Comparison of ENCODE assay signal across 18 cellular contexts in the genomic region with DNA sequence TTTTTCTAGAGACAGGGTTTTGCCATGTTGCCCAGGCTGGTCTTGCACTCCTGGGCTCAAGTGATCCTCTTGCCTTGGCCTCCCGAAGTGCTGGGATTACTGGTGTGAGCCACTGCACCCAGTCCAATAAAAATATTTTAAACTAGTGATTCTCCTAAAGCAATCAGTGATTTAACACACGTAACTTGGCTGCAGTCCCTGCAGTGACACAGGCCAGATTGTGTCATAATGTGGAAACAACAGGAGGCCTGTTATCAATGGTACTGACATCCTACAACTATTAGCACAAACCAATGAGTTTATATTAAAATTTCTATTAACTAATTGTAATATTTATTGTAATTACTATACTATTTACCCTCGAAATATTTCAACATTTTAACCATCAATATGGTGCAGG. TPM values are rescaled to one million over a fixed set of nuclear protein-coding genes. Genes with fewer than 3 reads are reported as not detected.
A peak's percentile ranks its signal among the peaks of the same experiment; 100 is the strongest.
DNase-seq lines count a peak whose midpoint lies in the region; ATAC-seq and TF ChIP-seq lines count a peak whose summit lies in the region.
"Had no signal": no experiment of that assay in that cellular context is flagged by ENCODE, and none has a peak within 500 bp of the region (broad histone marks: within the 10 kb centered on the region; RNA-seq: fewer than 3 reads in every experiment).

No MANE protein-coding gene starts in this region.

- H3K79me2 ChIP-seq in smooth muscle cell (ENCODE audit: low read depth) = peaks cover 33% of the 10 kb centered on the region

- H4K20me1 ChIP-seq in smooth muscle cell (ENCODE audit: low read depth) = peaks cover 31% of the 10 kb centered on the region

- peaks cover 9% of the 10 kb centered on the region for H3F3A ChIP-seq in smooth muscle cell (ENCODE audit: low read depth)

- H3K36me3 ChIP-seq in heart right ventricle (peaks cover 0 to 22% (median 3%) of the 10 kb centered on the region in 9 donors), MG63 (peaks cover 33% of the 10 kb centered on the region), smooth muscle cell (ENCODE audit: low read depth) (no peaks in the 10 kb centered on the region)

- H2AFZ ChIP-seq in smooth muscle cell (ENCODE audit: low read depth) = no peak overlapping the region

- H3K9ac ChIP-seq in smooth muscle cell (ENCODE audit: low read depth) = no peak overlapping the region

- peaks cover 18 to 40% (median 35%) of the 10 kb centered on the region in 9 donors for H3K4me1 ChIP-seq in heart right ventricle
- H3K4me1 ChIP-seq in smooth muscle cell (ENCODE audit: low read depth) = peaks cover 16% of the 10 kb centered on the region

- intact Hi-C loops in Right ventricle myocardium superior (cut with DNase I) = no loop called here
- intact Hi-C loops in heart right ventricle (cut with DNase I) = loop anchor here in 2 of 10 donors (10.0 kb wide), 1 partner anchor 396 kb away; no protein-coding TSS in a partner anchor

- no peak overlapping the region for H3K27ac ChIP-seq in heart right ventricle
- H3K27ac ChIP-seq in smooth muscle cell (ENCODE audit: low read depth) = no peak overlapping the region
- H3K27ac ChIP-seq: thyroid gland had no signal

- DNase-seq in Right ventricle myocardium superior (peak; percentile 57), heart right ventricle (no peak), MG63 (peak; percentile 83), fibroblast of mammary gland (ENCODE audit: low read depth) (peak; percentile 71), smooth muscle cell (lab: John Stamatoyannopoulos, UW; ENCODE audit: unreplicated experiment) (no peak), kidney glomerular epithelial cell (lab: John Stamatoyannopoulos, UW) (no peak), germinal center (ENCODE audit: low spot score) (no peak)
- DNase-seq: activated CD4-positive, alpha-beta T cell treated with anti-CD3 and anti-CD28 coated beads, Interleukin-2, amount 10 ng/mL, durations not matched to agents 24 days and 14 days; activated T-cell treated with anti-CD3 and anti-CD28 coated beads, Interleukin-2, amount 50 U/mL, for 72 hours; cortex of kidney; hypothalamus; left ventricle myocardium inferior; MV-4-11; naive B cell; NCI-H774; stimulated activated CD4-positive, alpha-beta T cell treated with anti-CD3 and anti-CD28 coated beads, Interleukin-1b, Interleukin-23, amount 100 ng/mL, for 48 hours; thyroid gland had no signal

- H3K9me3 ChIP-seq in heart right ventricle (no peaks in the 10 kb centered on the region), MG63 (no peaks in the 10 kb centered on the region), smooth muscle cell (replicated peaks; ENCODE audit: low read depth) (no peaks in the 10 kb centered on the region)
- H3K9me3 ChIP-seq: left ventricle myocardium inferior, thyroid gland had no signal

- peak overlapping the region; percentile 90 for H3K4me2 ChIP-seq in smooth muscle cell

- no peak for ATAC-seq in Right ventricle myocardium superior (ENCODE audit: poor library complexity)
- ATAC-seq in heart right ventricle = no peak
- no peak for ATAC-seq in HG03159 (IDR thresholded peaks at IDR 0.05; ENCODE audit: unreplicated experiment)
- ATAC-seq: activated T-cell treated with anti-CD3 and anti-CD28 coated beads, Interleukin-2, amount 50 U/mL, for 72 hours had no signal

- H3K4me3 ChIP-seq in heart right ventricle (no peak overlapping the region), MG63 (no peak overlapping the region), fibroblast of mammary gland (ENCODE audit: control insufficient read depth, low read depth, low read length) (no peak overlapping the region), smooth muscle cell (peak overlapping the region; percentile 92)

- H3K27me3 ChIP-seq in heart right ventricle (no peaks in the 10 kb centered on the region), MG63 (no peaks in the 10 kb centered on the region), smooth muscle cell (ENCODE audit: low read depth) (peaks cover 23% of the 10 kb centered on the region)
- H3K27me3 ChIP-seq: thyroid gland had no signal

- WGBS in heart right ventricle, 2 donors = 61 to 63% methylated on average over 3 of the region's 3 CpGs
- WGBS in smooth muscle cell (ENCODE audit: low lambda C conversion rate) = 77% methylated on average over 3 of the region's 3 CpGs

- TF ChIP-seq CTCF in heart right ventricle (IDR thresholded peaks at IDR 0.05) (no peak), fibroblast of mammary gland (conservative IDR thresholded peaks at IDR 0.05; ENCODE audit: control insufficient read depth, insufficient read depth, low read depth, low read length) (no peak), smooth muscle cell (IDR thresholded peaks at IDR 0.05; ENCODE audit: borderline replicate concordance, insufficient read depth, poor library complexity, severe bottlenecking) (no peak)

RNA-seq across cellular contexts. Expression of a gene that starts 1.6 kb away (rescaled TPM):
- 54.7 TPM for total RNA-seq in Right ventricle myocardium superior
- 100 to 1,000 TPM in 1 of 10 donors, 10 to 100 TPM in 9; 54.8 to 111 (median 62.1) TPM for total RNA-seq in heart right ventricle
- polyA plus RNA-seq in heart right ventricle = 100 to 1,000 TPM in 1 of 2 donors, 10 to 100 TPM in 1; 41.0 to 131 TPM
- 287 and 366 TPM in 2 replicates for total RNA-seq in MG63 (2014; rRNA removed; shearing (Covaris generic); ENCODE audit: low replicate concordance)
- 324 and 385 TPM in 2 replicates for total RNA-seq in smooth muscle cell
- polyA plus RNA-seq in smooth muscle cell = 310 and 392 TPM in 2 replicates

Comparison
In these comparisons a context has a peak if more than half of its experiments do, and no peak if none do; other contexts are left out.
1. DNase-seq: peak in Right ventricle myocardium superior (single experiment), MG63 (single experiment) and fibroblast of mammary gland (single experiment); none in heart right ventricle (0 of 2), smooth muscle cell (single experiment), kidney glomerular epithelial cell (single experiment) and germinal center (single experiment).